Comparison of ENCODE assay signal across 21 cellular contexts in the genomic region with DNA sequence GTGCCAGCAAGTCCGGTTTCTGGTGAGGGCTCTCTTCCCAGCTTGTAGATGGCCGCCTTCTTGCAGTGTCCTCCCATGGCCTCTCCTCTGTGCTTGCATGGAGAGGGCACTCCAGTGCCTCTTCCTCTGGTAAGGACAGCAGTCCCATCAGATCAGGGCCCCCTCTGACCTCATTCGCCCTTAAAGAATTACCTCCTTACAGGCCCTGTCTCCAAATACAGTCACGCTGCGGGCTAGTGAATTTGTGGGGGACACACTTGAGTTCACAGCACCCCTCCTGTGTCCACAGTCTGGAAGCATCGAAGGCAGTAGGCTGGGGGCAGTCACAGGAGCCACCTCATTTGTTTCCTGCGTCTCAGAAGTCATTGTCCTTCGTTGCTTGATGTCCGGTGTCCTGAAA.
"Had no signal": no experiment of that assay in that cellular context is flagged by ENCODE, and none has a peak within 500 bp of the region (broad histone marks: within the 10 kb centered on the region; RNA-seq: fewer than 3 reads in every experiment).

No MANE protein-coding gene starts in this region.

- H3K27me3 Mint-ChIP-seq: dendritic cell treated with granulocyte-macrophage colony-stimulating factor and Interleukin-4, amounts not matched to agents 40 ng/mL and 50 ng/mL, for 4 days; effector memory CD8-positive, alpha-beta T cell; naive B cell; type B pancreatic cell had no signal

- H3K27ac Mint-ChIP-seq: dendritic cell treated with granulocyte-macrophage colony-stimulating factor and Interleukin-4, amounts not matched to agents 40 ng/mL and 50 ng/mL, for 4 days; effector memory CD8-positive, alpha-beta T cell; immature natural killer cell; type B pancreatic cell had no signal

- H3K36me3 ChIP-seq: left ventricle myocardium inferior, ovary, right atrium auricular region, thyroid gland had no signal

- H3K9me3 Mint-ChIP-seq: dendritic cell treated with granulocyte-macrophage colony-stimulating factor and Interleukin-4, amounts not matched to agents 40 ng/mL and 50 ng/mL, for 4 days; effector memory CD8-positive, alpha-beta T cell; immature natural killer cell; naive B cell; type B pancreatic cell had no signal

- ATAC-seq: effector memory CD8-positive, alpha-beta T cell; left cardiac atrium; psoas muscle had no signal

- H3K4me3 Mint-ChIP-seq: dendritic cell treated with granulocyte-macrophage colony-stimulating factor and Interleukin-4, amounts not matched to agents 40 ng/mL and 50 ng/mL, for 4 days; effector memory CD8-positive, alpha-beta T cell; immature natural killer cell; type B pancreatic cell had no signal

- H3K9me3 ChIP-seq: esophagus squamous epithelium, left ventricle myocardium inferior, ovary, psoas muscle, right atrium auricular region, suprapubic skin, thyroid gland had no signal

- H3K27ac ChIP-seq: esophagus squamous epithelium, left ventricle myocardium inferior, ovary, psoas muscle, right atrium auricular region, suprapubic skin, thyroid gland had no signal

- DNase-seq: effector memory CD8-positive, alpha-beta T cell; esophagus squamous epithelium; foreskin fibroblast; immature natural killer cell; kidney; left cardiac atrium; left ventricle myocardium inferior; mesenchymal stem cell; midbrain; naive B cell; ovary; small intestine; stimulated activated CD4-positive, alpha-beta T cell treated with anti-CD3 and anti-CD28 coated beads, Interleukin-2, amount 100 ng/mL, for 48 hours; stimulated activated naive CD4-positive, alpha-beta T cell treated with Interleukin-2 at 50 U/mL for 16 hours; thyroid gland had no signal

- H3K4me1 ChIP-seq: esophagus squamous epithelium, left ventricle myocardium inferior, right atrium auricular region, suprapubic skin, thyroid gland had no signal

- H3K4me1 Mint-ChIP-seq: naive B cell had no signal

- H3K4me3 ChIP-seq: esophagus squamous epithelium, left ventricle myocardium inferior, lung, ovary, psoas muscle, right atrium auricular region, suprapubic skin, thyroid gland had no signal

- H3K27me3 ChIP-seq: esophagus squamous epithelium, ovary, right atrium auricular region, suprapubic skin, thyroid gland had no signal
